Comparison of ENCODE assay signal across 8 cellular contexts in the genomic region with DNA sequence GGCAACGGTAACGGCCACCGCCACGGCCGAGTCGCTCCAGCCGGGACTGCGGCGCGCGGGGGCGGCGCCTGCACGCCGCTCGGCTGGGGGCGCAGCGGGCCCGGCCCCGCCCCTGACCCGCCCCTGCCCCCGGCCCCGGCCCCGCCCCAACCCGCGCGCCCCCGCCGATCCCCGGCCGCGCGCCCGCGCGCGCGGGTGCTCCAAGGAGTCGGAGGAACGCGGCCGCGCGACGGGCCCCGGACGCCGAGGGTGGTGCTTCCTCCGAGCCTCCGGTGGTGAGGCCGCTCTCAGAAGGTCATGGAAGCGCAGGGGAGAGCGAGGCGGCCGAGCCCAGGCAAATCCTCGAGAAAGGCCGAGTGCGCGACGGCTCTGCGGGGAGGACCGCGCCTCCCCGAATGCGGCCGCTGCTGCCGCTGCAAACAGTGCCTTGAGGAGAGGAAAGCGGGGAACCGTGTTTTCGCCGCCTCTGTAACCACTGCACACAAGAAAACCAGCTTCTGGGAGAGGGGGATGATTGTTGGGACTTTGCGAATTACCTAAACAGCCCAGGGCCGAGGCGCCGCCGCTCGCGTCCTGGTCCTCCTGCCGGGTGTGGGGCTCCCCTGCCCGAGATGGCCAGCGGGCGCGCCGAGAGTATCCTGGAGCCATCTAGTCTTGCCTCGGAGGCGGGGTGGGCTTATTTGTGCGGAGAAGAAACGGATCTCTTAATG. TPM values are rescaled to one million over a fixed set of nuclear protein-coding genes. Genes with fewer than 3 reads are reported as not detected.
DNase-seq lines count a peak whose midpoint lies in the region; ATAC-seq and TF ChIP-seq lines count a peak whose summit lies in the region.

A gene with protein sequence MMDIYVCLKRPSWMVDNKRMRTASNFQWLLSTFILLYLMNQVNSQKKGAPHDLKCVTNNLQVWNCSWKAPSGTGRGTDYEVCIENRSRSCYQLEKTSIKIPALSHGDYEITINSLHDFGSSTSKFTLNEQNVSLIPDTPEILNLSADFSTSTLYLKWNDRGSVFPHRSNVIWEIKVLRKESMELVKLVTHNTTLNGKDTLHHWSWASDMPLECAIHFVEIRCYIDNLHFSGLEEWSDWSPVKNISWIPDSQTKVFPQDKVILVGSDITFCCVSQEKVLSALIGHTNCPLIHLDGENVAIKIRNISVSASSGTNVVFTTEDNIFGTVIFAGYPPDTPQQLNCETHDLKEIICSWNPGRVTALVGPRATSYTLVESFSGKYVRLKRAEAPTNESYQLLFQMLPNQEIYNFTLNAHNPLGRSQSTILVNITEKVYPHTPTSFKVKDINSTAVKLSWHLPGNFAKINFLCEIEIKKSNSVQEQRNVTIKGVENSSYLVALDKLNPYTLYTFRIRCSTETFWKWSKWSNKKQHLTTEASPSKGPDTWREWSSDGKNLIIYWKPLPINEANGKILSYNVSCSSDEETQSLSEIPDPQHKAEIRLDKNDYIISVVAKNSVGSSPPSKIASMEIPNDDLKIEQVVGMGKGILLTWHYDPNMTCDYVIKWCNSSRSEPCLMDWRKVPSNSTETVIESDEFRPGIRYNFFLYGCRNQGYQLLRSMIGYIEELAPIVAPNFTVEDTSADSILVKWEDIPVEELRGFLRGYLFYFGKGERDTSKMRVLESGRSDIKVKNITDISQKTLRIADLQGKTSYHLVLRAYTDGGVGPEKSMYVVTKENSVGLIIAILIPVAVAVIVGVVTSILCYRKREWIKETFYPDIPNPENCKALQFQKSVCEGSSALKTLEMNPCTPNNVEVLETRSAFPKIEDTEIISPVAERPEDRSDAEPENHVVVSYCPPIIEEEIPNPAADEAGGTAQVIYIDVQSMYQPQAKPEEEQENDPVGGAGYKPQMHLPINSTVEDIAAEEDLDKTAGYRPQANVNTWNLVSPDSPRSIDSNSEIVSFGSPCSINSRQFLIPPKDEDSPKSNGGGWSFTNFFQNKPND (minus strand): TSS at position 48 of the 710 bp plus-strand sequence. CDS start 25,999 bp downstream, outside the sequence.

- TF ChIP-seq POLR2A in erythroblast (IDR thresholded peaks at IDR 0.05; ENCODE audit: low read length): no peak

- no peaks in the 10 kb centered on the region for H3K36me3 ChIP-seq in ES-I3 (ENCODE audit: insufficient read depth, low read length)

- peak within 1 kb of the TSS; percentile 88 to 89 for H3K4me3 Mint-ChIP-seq in activated T-cell treated with anti-CD3 and anti-CD28 coated beads, Interleukin-2, amount 50 U/mL, for 72 hours
- peak within 1 kb of the TSS; percentile 92 for H3K4me3 Mint-ChIP-seq in mesothelial cell of epicardium

- H3K27ac Mint-ChIP-seq in activated T-cell treated with anti-CD3 and anti-CD28 coated beads, Interleukin-2, amount 50 U/mL, for 72 hours: no peak within 1 kb of the TSS
- H3K27ac Mint-ChIP-seq in mesothelial cell of epicardium: peak within 1 kb of the TSS; percentile 94

- peak; percentile 84 to 86 for DNase-seq in NCI-H524 (lab: John Stamatoyannopoulos, UW)
- peak; percentile 66 to 69 for DNase-seq in activated T-cell treated with anti-CD3 and anti-CD28 coated beads, Interleukin-2, amount 50 U/mL, for 72 hours
- DNase-seq in erythroblast (lab: John Stamatoyannopoulos, UW): peak; percentile 35 to 42
- peak; percentile 61 to 82 for DNase-seq in mesothelial cell of epicardium (ENCODE audit: low spot score in 2 of 2, unreplicated experiment in 2 of 2)
- peak; percentile 58 for DNase-seq in stimulated activated CD8-positive, alpha-beta memory T cell treated with anti-CD3 and anti-CD28 coated beads, Interleukin-4, amount 100 ng/mL, for 48 hours

- peaks cover 3 to 4% of the 10 kb centered on the region in 2 donors for H3K36me3 Mint-ChIP-seq in activated T-cell treated with anti-CD3 and anti-CD28 coated beads, Interleukin-2, amount 50 U/mL, for 72 hours (ENCODE audit: insufficient read depth in 2 of 2)
- H3K36me3 Mint-ChIP-seq in mesothelial cell of epicardium: no peaks in the 10 kb centered on the region

- H3K27me3 Mint-ChIP-seq in activated T-cell treated with anti-CD3 and anti-CD28 coated beads, Interleukin-2, amount 50 U/mL, for 72 hours (ENCODE audit: low read depth): peaks cover 69% of the 10 kb centered on the region
- peaks cover 1% of the 10 kb centered on the region for H3K27me3 Mint-ChIP-seq in mesothelial cell of epicardium (ENCODE audit: low read depth)

- TF ChIP-seq CTCF in mesothelial cell of epicardium (IDR thresholded peaks at IDR 0.05; ENCODE audit: unreplicated experiment): no peak

- H3K4me1 Mint-ChIP-seq in activated T-cell treated with anti-CD3 and anti-CD28 coated beads, Interleukin-2, amount 50 U/mL, for 72 hours (ENCODE audit: low read depth): peaks cover 10% of the 10 kb centered on the region
- peaks cover 51% of the 10 kb centered on the region for H3K4me1 Mint-ChIP-seq in mesothelial cell of epicardium

- no peaks in the 10 kb centered on the region for H3K9me3 Mint-ChIP-seq in activated T-cell treated with anti-CD3 and anti-CD28 coated beads, Interleukin-2, amount 50 U/mL, for 72 hours
- no peaks in the 10 kb centered on the region for H3K9me3 Mint-ChIP-seq in mesothelial cell of epicardium

- H3K9me3 ChIP-seq in ES-I3 (ENCODE audit: control insufficient read depth, insufficient read depth, low read length): no peaks in the 10 kb centered on the region

- peaks cover 11% of the 10 kb centered on the region; the same call in 1 of the 2 replicates for H3K4me1 ChIP-seq in ES-I3 (ENCODE audit: insufficient read depth, low read length)

- ATAC-seq in HG02798 (IDR thresholded peaks at IDR 0.05; ENCODE audit: poor library complexity, unreplicated experiment) (peak; percentile 61), HG03469 (IDR thresholded peaks at IDR 0.05; ENCODE audit: unreplicated experiment) (no peak)
- ATAC-seq in activated T-cell treated with anti-CD3 and anti-CD28 coated beads, Interleukin-2, amount 50 U/mL, for 72 hours (replicated peaks in 1 of 2): peak; percentile 78 to 83

- H3K9ac ChIP-seq in ES-I3 (ENCODE audit: low read depth, low read length): peak within 1 kb of the TSS; percentile 88

RNA-seq across cellular contexts. Expression of the gene that starts here (rescaled TPM):
- total RNA-seq in activated T-cell treated with anti-CD3 and anti-CD28 coated beads, Interleukin-2, amount 50 U/mL, for 72 hours: under 1 TPM; 0.05 to 0.23 TPM
- total RNA-seq in mesothelial cell of epicardium: 58.0 to 62.4 TPM (median 62.0 TPM) in 3 replicates

Comparison
In these comparisons a context has a peak if more than half of its experiments do, and no peak if none do; other contexts are left out.
1. RNA of the gene that starts here (total RNA-seq): 58.0 to 62.4 TPM in mesothelial cell of epicardium; 0.05 to 0.23 TPM in activated T-cell treated with anti-CD3 and anti-CD28 coated beads, Interleukin-2, amount 50 U/mL, for 72 hours; every median in the first group is over 10 times any median in the second.
2. Peak in DNase-seq and ATAC-seq in activated T-cell treated with anti-CD3 and anti-CD28 coated beads, Interleukin-2, amount 50 U/mL, for 72 hours; RNA of the gene not detected or under 1 TPM.
3. Peak in every context shown above with its lines, with median percentiles within 50 percentile points of each other: DNase-seq.